In the genomic region with DNA sequence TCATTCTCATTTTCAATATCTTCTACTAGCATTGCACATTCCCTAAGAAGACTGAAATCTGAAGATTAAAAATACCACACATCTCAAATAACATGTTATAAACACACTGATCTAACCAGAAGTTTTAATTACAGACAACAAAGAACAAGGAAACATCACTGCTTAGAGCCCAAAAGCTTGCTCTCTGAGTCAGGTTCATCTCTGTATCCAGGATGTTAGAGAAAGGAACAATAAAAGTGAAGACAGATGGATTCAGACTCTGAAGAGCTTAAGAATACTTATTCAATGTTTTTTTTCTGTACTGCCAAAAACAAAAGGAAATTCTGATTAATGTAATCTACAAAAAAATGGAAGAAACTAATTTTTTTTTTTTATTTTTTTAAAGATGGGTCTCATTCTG, we compare ENCODE assay signal across 2 cellular contexts.
TF ChIP-seq lines count a peak whose summit lies in the region.

No MANE protein-coding gene starts in this region.

TF ChIP-seq in SK-N-SH treated with all-trans-retinoic acid at 6 μM for 48 hours, 23 proteins besides CTCF, POLR2A, EP300 and RAD21 (continued from another document):
- TF ChIP-seq ARNTL (CRISPR knock-in tag; IDR thresholded peaks at IDR 0.05; ENCODE audit: borderline replicate concordance, low read depth): no peak
- TF ChIP-seq, protein P1, sequence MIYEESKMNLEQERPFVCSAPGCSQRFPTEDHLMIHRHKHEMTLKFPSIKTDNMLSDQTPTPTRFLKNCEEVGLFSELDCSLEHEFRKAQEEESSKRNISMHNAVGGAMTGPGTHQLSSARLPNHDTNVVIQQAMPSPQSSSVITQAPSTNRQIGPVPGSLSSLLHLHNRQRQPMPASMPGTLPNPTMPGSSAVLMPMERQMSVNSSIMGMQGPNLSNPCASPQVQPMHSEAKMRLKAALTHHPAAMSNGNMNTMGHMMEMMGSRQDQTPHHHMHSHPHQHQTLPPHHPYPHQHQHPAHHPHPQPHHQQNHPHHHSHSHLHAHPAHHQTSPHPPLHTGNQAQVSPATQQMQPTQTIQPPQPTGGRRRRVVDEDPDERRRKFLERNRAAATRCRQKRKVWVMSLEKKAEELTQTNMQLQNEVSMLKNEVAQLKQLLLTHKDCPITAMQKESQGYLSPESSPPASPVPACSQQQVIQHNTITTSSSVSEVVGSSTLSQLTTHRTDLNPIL (CRISPR knock-in tag; IDR thresholded peaks at IDR 0.05; ENCODE audit: low read depth): no peak
- TF ChIP-seq TCF4 (CRISPR knock-in tag; IDR thresholded peaks at IDR 0.05; ENCODE audit: borderline replicate concordance): no peak
- TF ChIP-seq GLIS3 (CRISPR knock-in tag; IDR thresholded peaks at IDR 0.05): no peak
- no peak for TF ChIP-seq OSR1 (CRISPR knock-in tag; IDR thresholded peaks at IDR 0.05)
- TF ChIP-seq ZFP30 (CRISPR knock-in tag; IDR thresholded peaks at IDR 0.05): no peak
- TF ChIP-seq ZNF70 (CRISPR knock-in tag; IDR thresholded peaks at IDR 0.05): no peak
- TF ChIP-seq ZNF8 (CRISPR knock-in tag; IDR thresholded peaks at IDR 0.05): no peak
- no peak for TF ChIP-seq CSDC2 (CRISPR knock-in tag; IDR thresholded peaks at IDR 0.05)
- TF ChIP-seq, protein P2, sequence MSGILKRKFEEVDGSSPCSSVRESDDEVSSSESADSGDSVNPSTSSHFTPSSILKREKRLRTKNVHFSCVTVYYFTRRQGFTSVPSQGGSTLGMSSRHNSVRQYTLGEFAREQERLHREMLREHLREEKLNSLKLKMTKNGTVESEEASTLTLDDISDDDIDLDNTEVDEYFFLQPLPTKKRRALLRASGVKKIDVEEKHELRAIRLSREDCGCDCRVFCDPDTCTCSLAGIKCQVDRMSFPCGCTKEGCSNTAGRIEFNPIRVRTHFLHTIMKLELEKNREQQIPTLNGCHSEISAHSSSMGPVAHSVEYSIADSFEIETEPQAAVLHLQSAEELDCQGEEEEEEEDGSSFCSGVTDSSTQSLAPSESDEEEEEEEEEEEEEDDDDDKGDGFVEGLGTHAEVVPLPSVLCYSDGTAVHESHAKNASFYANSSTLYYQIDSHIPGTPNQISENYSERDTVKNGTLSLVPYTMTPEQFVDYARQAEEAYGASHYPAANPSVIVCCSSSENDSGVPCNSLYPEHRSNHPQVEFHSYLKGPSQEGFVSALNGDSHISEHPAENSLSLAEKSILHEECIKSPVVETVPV (CRISPR knock-in tag; IDR thresholded peaks at IDR 0.05): no peak
- no peak for TF ChIP-seq RARB (CRISPR knock-in tag; IDR thresholded peaks at IDR 0.05)
- TF ChIP-seq SNAI2 (CRISPR knock-in tag; IDR thresholded peaks at IDR 0.05): no peak
- TF ChIP-seq ZNF565 (CRISPR knock-in tag; conservative IDR thresholded peaks at IDR 0.05; ENCODE audit: low read depth): no peak
- no peak for TF ChIP-seq ZC3H10 (CRISPR knock-in tag; IDR thresholded peaks at IDR 0.05)
- TF ChIP-seq ZFP3 (CRISPR knock-in tag; IDR thresholded peaks at IDR 0.05): no peak
- no peak for TF ChIP-seq BACH2 (CRISPR knock-in tag; IDR thresholded peaks at IDR 0.05; ENCODE audit: borderline replicate concordance)

TF ChIP-seq in SK-N-SH, 30 proteins besides CTCF, POLR2A, EP300 and RAD21 (continued from another document):
- TF ChIP-seq, protein P3, sequence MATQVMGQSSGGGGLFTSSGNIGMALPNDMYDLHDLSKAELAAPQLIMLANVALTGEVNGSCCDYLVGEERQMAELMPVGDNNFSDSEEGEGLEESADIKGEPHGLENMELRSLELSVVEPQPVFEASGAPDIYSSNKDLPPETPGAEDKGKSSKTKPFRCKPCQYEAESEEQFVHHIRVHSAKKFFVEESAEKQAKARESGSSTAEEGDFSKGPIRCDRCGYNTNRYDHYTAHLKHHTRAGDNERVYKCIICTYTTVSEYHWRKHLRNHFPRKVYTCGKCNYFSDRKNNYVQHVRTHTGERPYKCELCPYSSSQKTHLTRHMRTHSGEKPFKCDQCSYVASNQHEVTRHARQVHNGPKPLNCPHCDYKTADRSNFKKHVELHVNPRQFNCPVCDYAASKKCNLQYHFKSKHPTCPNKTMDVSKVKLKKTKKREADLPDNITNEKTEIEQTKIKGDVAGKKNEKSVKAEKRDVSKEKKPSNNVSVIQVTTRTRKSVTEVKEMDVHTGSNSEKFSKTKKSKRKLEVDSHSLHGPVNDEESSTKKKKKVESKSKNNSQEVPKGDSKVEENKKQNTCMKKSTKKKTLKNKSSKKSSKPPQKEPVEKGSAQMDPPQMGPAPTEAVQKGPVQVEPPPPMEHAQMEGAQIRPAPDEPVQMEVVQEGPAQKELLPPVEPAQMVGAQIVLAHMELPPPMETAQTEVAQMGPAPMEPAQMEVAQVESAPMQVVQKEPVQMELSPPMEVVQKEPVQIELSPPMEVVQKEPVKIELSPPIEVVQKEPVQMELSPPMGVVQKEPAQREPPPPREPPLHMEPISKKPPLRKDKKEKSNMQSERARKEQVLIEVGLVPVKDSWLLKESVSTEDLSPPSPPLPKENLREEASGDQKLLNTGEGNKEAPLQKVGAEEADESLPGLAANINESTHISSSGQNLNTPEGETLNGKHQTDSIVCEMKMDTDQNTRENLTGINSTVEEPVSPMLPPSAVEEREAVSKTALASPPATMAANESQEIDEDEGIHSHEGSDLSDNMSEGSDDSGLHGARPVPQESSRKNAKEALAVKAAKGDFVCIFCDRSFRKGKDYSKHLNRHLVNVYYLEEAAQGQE (IDR thresholded peaks at IDR 0.05; ENCODE audit: low read depth, low read length): no peak
- TF ChIP-seq, protein P4, sequence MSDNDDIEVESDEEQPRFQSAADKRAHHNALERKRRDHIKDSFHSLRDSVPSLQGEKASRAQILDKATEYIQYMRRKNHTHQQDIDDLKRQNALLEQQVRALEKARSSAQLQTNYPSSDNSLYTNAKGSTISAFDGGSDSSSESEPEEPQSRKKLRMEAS (IDR thresholded peaks at IDR 0.05; ENCODE audit: low read depth): no peak
- TF ChIP-seq MXI1 (IDR thresholded peaks at IDR 0.05; ENCODE audit: low read depth, low read length) (no peak), RXRA (IDR thresholded peaks at IDR 0.05; ENCODE audit: borderline replicate concordance, low read depth) (no peak), EZH2phosphoT487 (IDR thresholded peaks at IDR 0.05; ENCODE audit: borderline replicate concordance, low read depth) (no peak), NRF1 (IDR thresholded peaks at IDR 0.05; ENCODE audit: low read depth, low read length) (no peak), NFIC (IDR thresholded peaks at IDR 0.05; ENCODE audit: borderline replicate concordance) (no peak), GATA2 (CRISPR knock-in tag; IDR thresholded peaks at IDR 0.05) (no peak), SMC3 (IDR thresholded peaks at IDR 0.05; ENCODE audit: low read depth, low read length) (no peak), FOSL2 (IDR thresholded peaks at IDR 0.05; ENCODE audit: borderline replicate concordance, low read depth) (no peak), TCF12 (IDR thresholded peaks at IDR 0.05) (no peak), GABPA (IDR thresholded peaks at IDR 0.05; ENCODE audit: low read depth) (no peak), JUND (IDR thresholded peaks at IDR 0.05) (no peak), MEF2A (IDR thresholded peaks at IDR 0.05; ENCODE audit: borderline replicate concordance, low read depth) (no peak)
- TF ChIP-seq, protein P5, sequence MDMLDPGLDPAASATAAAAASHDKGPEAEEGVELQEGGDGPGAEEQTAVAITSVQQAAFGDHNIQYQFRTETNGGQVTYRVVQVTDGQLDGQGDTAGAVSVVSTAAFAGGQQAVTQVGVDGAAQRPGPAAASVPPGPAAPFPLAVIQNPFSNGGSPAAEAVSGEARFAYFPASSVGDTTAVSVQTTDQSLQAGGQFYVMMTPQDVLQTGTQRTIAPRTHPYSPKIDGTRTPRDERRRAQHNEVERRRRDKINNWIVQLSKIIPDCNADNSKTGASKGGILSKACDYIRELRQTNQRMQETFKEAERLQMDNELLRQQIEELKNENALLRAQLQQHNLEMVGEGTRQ (IDR thresholded peaks at IDR 0.05; ENCODE audit: borderline replicate concordance, low read depth, low read length): no peak
